ENCODE assay signal across 31 cellular contexts in genomic region chr16:28589069-28589468, GRCh38. TPM values are rescaled to one million over a fixed set of nuclear protein-coding genes. Genes with fewer than 3 reads are reported as not detected.
"Had no signal": no experiment of that assay in that cellular context is flagged by ENCODE, and none has a peak within 500 bp of the region (broad histone marks: within the 10 kb centered on the region; RNA-seq: fewer than 3 reads in every experiment).

No MANE protein-coding gene starts in this region.

- H3K36me3 Mint-ChIP-seq: activated naive CD8-positive, alpha-beta T cell had no signal

- ATAC-seq: activated CD8-positive, alpha-beta T cell treated with anti-CD3 and anti-CD28 coated beads for 36 hours; activated naive CD8-positive, alpha-beta T cell treated with anti-CD3 and anti-CD28 coated beads, Interleukin-2, amount 50 U/mL, for 24 hours; Panc1 had no signal

- H3K4me1 Mint-ChIP-seq: activated CD4-positive, alpha-beta T cell treated with anti-CD3 and anti-CD28 coated beads, Interleukin-2, amount 10 ng/mL, durations not matched to agents 24 days and 14 days; activated naive CD8-positive, alpha-beta T cell treated with anti-CD3 and anti-CD28 coated beads, Interleukin-2, amount 50 U/mL, for 24 hours; brain had no signal

- H3K4me1 ChIP-seq: SJCRH30 had no signal

- H3K27me3 Mint-ChIP-seq: activated CD4-positive, alpha-beta T cell treated with anti-CD3 and anti-CD28 coated beads, Interleukin-2, amount 10 ng/mL, durations not matched to agents 24 days and 14 days; activated CD8-positive, alpha-beta T cell treated with anti-CD3 and anti-CD28 coated beads for 36 hours; activated naive CD8-positive, alpha-beta T cell; activated naive CD8-positive, alpha-beta T cell treated with anti-CD3 and anti-CD28 coated beads, Interleukin-2, amount 50 U/mL, for 24 hours; brain had no signal

- H3K9me3 Mint-ChIP-seq: activated CD4-positive, alpha-beta T cell treated with anti-CD3 and anti-CD28 coated beads, Interleukin-2, amount 10 ng/mL, durations not matched to agents 24 days and 14 days; activated CD8-positive, alpha-beta T cell treated with anti-CD3 and anti-CD28 coated beads for 36 hours; activated naive CD8-positive, alpha-beta T cell treated with anti-CD3 and anti-CD28 coated beads, Interleukin-2, amount 50 U/mL, for 24 hours; activated T-helper 1 cell treated with anti-CD3 and anti-CD28 coated beads, Interleukin-12 subunit alpha, Interleukin-12 subunit beta, Interleukin-2, Interleukin-4 antibody, amounts not matched to agents 30 ng/mL and 10 ng/mL and 1 ng/mL, durations not matched to agents 14 hours and 24 hours and 36 hours; brain; T-helper 2 cell treated with Interferon-gamma antibody and Interleukin-4, amounts not matched to agents 5 μg/mL and 100 μg/mL, for 36 hours had no signal

- H3K36me3 ChIP-seq: SJCRH30 had no signal

- H3K4me3 Mint-ChIP-seq: activated CD4-positive, alpha-beta T cell treated with anti-CD3 and anti-CD28 coated beads, Interleukin-2, amount 10 ng/mL, durations not matched to agents 24 days and 14 days; activated CD8-positive, alpha-beta T cell treated with anti-CD3 and anti-CD28 coated beads for 36 hours; activated naive CD8-positive, alpha-beta T cell; activated naive CD8-positive, alpha-beta T cell treated with anti-CD3 and anti-CD28 coated beads, Interleukin-2, amount 50 U/mL, for 24 hours; activated T-helper 1 cell treated with anti-CD3 and anti-CD28 coated beads, Interleukin-12 subunit alpha, Interleukin-12 subunit beta, Interleukin-2, Interleukin-4 antibody, amounts not matched to agents 30 ng/mL and 10 ng/mL and 1 ng/mL, durations not matched to agents 14 hours and 24 hours and 36 hours; brain; T-helper 2 cell treated with Interferon-gamma antibody and Interleukin-4, amounts not matched to agents 5 μg/mL and 100 μg/mL, for 36 hours had no signal

- H3K9me3 ChIP-seq: MG63, SJCRH30 had no signal

- H3K4me3 ChIP-seq: MG63, SJCRH30, SK-N-MC had no signal

- DNase-seq: activated CD4-positive, alpha-beta T cell treated with anti-CD3 and anti-CD28 coated beads, Interleukin-2, amount 10 ng/mL, durations not matched to agents 24 days and 14 days; activated CD4-positive, alpha-beta T cell treated with anti-CD3 and anti-CD28 coated beads, Interleukin-2, amount 50 U/mL, for 4 hours; activated CD8-positive, alpha-beta T cell treated with anti-CD3 and anti-CD28 coated beads for 36 hours; activated effector memory CD4-positive, alpha-beta T cell treated with Interleukin-2 at 50 U/mL for 16 hours; activated naive CD8-positive, alpha-beta T cell treated with anti-CD3 and anti-CD28 coated beads, Interleukin-2, amount 50 U/mL, for 24 hours; activated T-cell treated with anti-CD3 and anti-CD28 coated beads, Interleukin-2, amount 50 U/mL, for 1 hour; anterior cingulate cortex; caudate nucleus; Kasumi-1; KG1; MG63; NCI-H1048; NCI-H1105 treated with DMSO at 0.1 percent for 48 hours; NCI-H1436; NCI-H1694; NCI-H1930; NCI-H345; NCI-H524 treated with DMSO at 0.1 percent for 48 hours; SHP77; SJCRH30 had no signal

- H3K27ac Mint-ChIP-seq: activated CD4-positive, alpha-beta T cell treated with anti-CD3 and anti-CD28 coated beads, Interleukin-2, amount 10 ng/mL, durations not matched to agents 24 days and 14 days; activated CD8-positive, alpha-beta T cell treated with anti-CD3 and anti-CD28 coated beads for 36 hours; activated naive CD8-positive, alpha-beta T cell; activated naive CD8-positive, alpha-beta T cell treated with anti-CD3 and anti-CD28 coated beads, Interleukin-2, amount 50 U/mL, for 24 hours; activated T-helper 1 cell treated with anti-CD3 and anti-CD28 coated beads, Interleukin-12 subunit alpha, Interleukin-12 subunit beta, Interleukin-2, Interleukin-4 antibody, amounts not matched to agents 30 ng/mL and 10 ng/mL and 1 ng/mL, durations not matched to agents 14 hours and 24 hours and 36 hours; brain; T-helper 2 cell treated with Interferon-gamma antibody and Interleukin-4, amounts not matched to agents 5 μg/mL and 100 μg/mL, for 36 hours had no signal

- H3K27ac ChIP-seq: SJCRH30, SK-N-MC had no signal

- H3K27me3 ChIP-seq: MG63, SJCRH30 had no signal

RNA-seq across cellular contexts. Expression of gene SULT1A2, which starts 7.8 kb away (rescaled TPM):
- total RNA-seq: bronchial epithelial cell, RPMI7951, SJCRH30 had no signal

RNA-seq across cellular contexts. Expression of gene SULT1A1, which starts 20.8 kb away (rescaled TPM):
- total RNA-seq: RPMI7951 had no signal

RNA-seq across cellular contexts. Expression of gene NPIPB8, which starts 48.8 kb away (rescaled TPM):
- total RNA-seq: activated CD8-positive, alpha-beta T cell treated with anti-CD3 and anti-CD28 coated beads for 36 hours; bronchial epithelial cell; NCI-H460; RPMI7951; SJCRH30 had no signal

RNA-seq across cellular contexts. Expression of gene NUPR1, which starts 50.3 kb away (rescaled TPM):
- total RNA-seq: activated CD4-positive, alpha-beta T cell treated with anti-CD3 and anti-CD28 coated beads, Interleukin-2, amount 10 ng/mL, durations not matched to agents 24 days and 14 days; activated CD8-positive, alpha-beta memory T cell treated with anti-CD3 and anti-CD28 coated beads for 36 hours; activated CD8-positive, alpha-beta T cell treated with anti-CD3 and anti-CD28 coated beads for 36 hours; activated T-helper 1 cell treated with anti-CD3 and anti-CD28 coated beads, Interleukin-12 subunit alpha, Interleukin-12 subunit beta, Interleukin-2, Interleukin-4 antibody, amounts not matched to agents 30 ng/mL and 10 ng/mL and 1 ng/mL, durations not matched to agents 14 hours and 24 hours and 36 hours; SJCRH30; T-helper 1 cell treated with Interleukin-12 subunit alpha and Interleukin-12 subunit beta and Interleukin-4 antibody, amounts not matched to agents 30 ng/mL and 1 ng/mL, for 36 hours had no signal
